21 cellular contexts compared by ENCODE assay signal in genomic region chr2:54512663-54513363, GRCh38. TPM values are rescaled to one million over a fixed set of nuclear protein-coding genes. Genes with fewer than 3 reads are reported as not detected.
DNase-seq lines count a peak whose midpoint lies in the region; ATAC-seq, FAIRE-seq and TF ChIP-seq lines count a peak whose summit lies in the region.
"Had no signal": no experiment of that assay in that cellular context is flagged by ENCODE, and none has a peak within 500 bp of the region (broad histone marks: within the 10 kb centered on the region; RNA-seq: fewer than 3 reads in every experiment).

No MANE protein-coding gene starts in this region.

- no peaks in the 10 kb centered on the region for H3K27me3 ChIP-seq in KMS-11 (ENCODE audit: insufficient read depth, low read depth)
- no peaks in the 10 kb centered on the region for H3K27me3 ChIP-seq in GM12878 (replicated peaks in 1 of 2; ENCODE audit: control insufficient read depth in 2 of 2, insufficient read depth in 2 of 2, low read length in 1 of 2)
- no peaks in the 10 kb centered on the region for H3K27me3 ChIP-seq in neuronal stem cell (ENCODE audit: control insufficient read depth in 3 of 3, insufficient read depth in 3 of 3, low read depth in 1 of 3, low read length in 3 of 3)
- no peaks in the 10 kb centered on the region for H3K27me3 ChIP-seq in suprapubic skin
- H3K27me3 ChIP-seq: foreskin keratinocyte had no signal

- H3K14ac ChIP-seq in neuronal stem cell (ENCODE audit: low read length), result no peak overlapping the region

- BruUV-seq in GM12878 (replicated peaks; lab: Mats Ljungman, UMichigan), result no TSS peak

- H4K8ac ChIP-seq in neuronal stem cell (ENCODE audit: low read depth, low read length), result no peak overlapping the region

- H3K36me3 ChIP-seq in KMS-11 (ENCODE audit: insufficient read depth), result no peaks in the 10 kb centered on the region
- no peaks in the 10 kb centered on the region for H3K36me3 ChIP-seq in GM12878 (ENCODE audit: control insufficient read depth in 2 of 2, insufficient read depth in 2 of 2, low read length in 1 of 2)
- no peaks in the 10 kb centered on the region for H3K36me3 ChIP-seq in neuronal stem cell (replicated peaks in 1 of 2; ENCODE audit: control insufficient read depth in 2 of 2, insufficient read depth in 2 of 2, low read length in 2 of 2)
- H3K36me3 ChIP-seq in suprapubic skin, result no peaks in the 10 kb centered on the region

- H2BK120ac ChIP-seq in neuronal stem cell (ENCODE audit: low read depth, low read length), result no peak overlapping the region

- no peak for TF ChIP-seq CTCF in KMS-11 (conservative IDR thresholded peaks at IDR 0.05; ENCODE audit: low read depth, low read length)
- TF ChIP-seq CTCF in GM12878 (IDR thresholded peaks at IDR 0.05 in 2 of 3, conservative IDR thresholded peaks at IDR 0.05 in 1 of 3; ENCODE audit: control insufficient read depth in 2 of 3, extremely low read depth in 1 of 3, insufficient read depth in 1 of 3, low read depth in 3 of 3, low read length in 3 of 3), result no peak
- no peak for TF ChIP-seq CTCF in suprapubic skin (IDR thresholded peaks at IDR 0.05)

- peak overlapping the region; percentile 62 for H3K18ac ChIP-seq in neuronal stem cell (ENCODE audit: low read length)

- H3K4ac ChIP-seq in neuronal stem cell (ENCODE audit: low read length), result no peak overlapping the region

- peak overlapping the region; percentile 60 for H2BK15ac ChIP-seq in neuronal stem cell (ENCODE audit: low read length)

- H3K4me3 ChIP-seq in KMS-11 (IDR thresholded peaks at IDR 0.05; ENCODE audit: insufficient read depth, low read depth, low read length), result no peak overlapping the region
- no peak overlapping the region for H3K4me3 ChIP-seq in GM12878
- no peak overlapping the region for H3K4me3 ChIP-seq in neuronal stem cell (ENCODE audit: low read length in 2 of 2)
- no peak overlapping the region for H3K4me3 ChIP-seq in suprapubic skin
- H3K4me3 ChIP-seq: mucosa of descending colon, PC-9 had no signal

- H3K79me1 ChIP-seq in neuronal stem cell (ENCODE audit: low read depth, low read length), result peaks cover 2% of the 10 kb centered on the region

- H3K9me3 ChIP-seq in GM12878 (replicated peaks; ENCODE audit: control insufficient read depth, insufficient read depth, low read length), result no peaks in the 10 kb centered on the region
- H3K9me3 ChIP-seq in neuronal stem cell (replicated peaks in 1 of 2; ENCODE audit: control insufficient read depth in 2 of 2, insufficient read depth in 1 of 2, low read depth in 1 of 2, low read length in 2 of 2), result no peaks in the 10 kb centered on the region
- no peaks in the 10 kb centered on the region for H3K9me3 ChIP-seq in suprapubic skin
- H3K9me3 ChIP-seq: mucosa of descending colon had no signal

- peak overlapping the region; percentile 19; the same call in 1 of the 2 replicates for H3K9ac ChIP-seq in KMS-11
- H3K9ac ChIP-seq in GM12878 (ENCODE audit: control insufficient read depth, insufficient read depth, low read length), result no peak overlapping the region
- no peak overlapping the region for H3K9ac ChIP-seq in neuronal stem cell (ENCODE audit: low read depth, low read length, poor library complexity)

- H2AFZ ChIP-seq in KMS-11 (ENCODE audit: low read depth), result peak overlapping the region; percentile 29
- H2AFZ ChIP-seq in GM12878 (ENCODE audit: control insufficient read depth, low read depth, low read length), result no peak overlapping the region
- peak overlapping the region; percentile 51 for H2AFZ ChIP-seq in neuronal stem cell (ENCODE audit: low read length)
- H2AFZ ChIP-seq: PC-9 had no signal

- H2AK5ac ChIP-seq in neuronal stem cell (ENCODE audit: low read depth, low read length), result no peak overlapping the region

- DNase-seq in GM12878 (ENCODE audit: low read depth, low spot score) (no peak), neuronal stem cell (ENCODE audit: low spot score) (no peak), suprapubic skin (ENCODE audit: low spot score in 2 of 2) (no peak), posterior vena cava (ENCODE audit: low spot score) (no peak), putamen (ENCODE audit: low spot score) (no peak)
- DNase-seq: activated CD4-positive, CD25-positive, alpha-beta regulatory T cell; COR-L47; EL; foreskin keratinocyte; left cardiac atrium; mucosa of descending colon; NCI-H187; occipital lobe; PC-9; stimulated activated CD4-positive, alpha-beta T cell treated with anti-CD3 and anti-CD28 coated beads, Interleukin-2, amount 100 ng/mL, for 24 hours; stimulated activated naive CD8-positive, alpha-beta T cell treated with anti-CD3 and anti-CD28 coated beads, Interleukin-15, amount 100 ng/mL, for 72 hours had no signal

- intact Hi-C loops in GM12878 (cut with micrococcal nuclease; ENCODE audit: unreplicated experiment) (no loop called here), posterior vena cava (cut with DNase I) (no loop called here)

- ATAC-seq in GM18511 (IDR thresholded peaks at IDR 0.05; ENCODE audit: unreplicated experiment), result peak; percentile 58
- ATAC-seq in GM12878, result peak; percentile 69
- ATAC-seq: foreskin keratinocyte; left cardiac atrium; mucosa of descending colon; stimulated activated naive CD8-positive, alpha-beta T cell treated with anti-CD3 and anti-CD28 coated beads, Interleukin-15, amount 100 ng/mL, for 72 hours had no signal

- no peak overlapping the region for H2BK5ac ChIP-seq in neuronal stem cell (ENCODE audit: low read length)

- SMC1A ChIA-PET in GM12878 (lab: Charles Lee; ENCODE audit: uncharacterized antibody, unreplicated experiment), result interaction anchor here (1.1 to 2.5 kb wide), 5 partner anchors 8 to 405 kb away, joined by 3 to 9 read pairs (median 3); no protein-coding TSS in a partner anchor

- peaks cover 26% of the 10 kb centered on the region for H3K4me1 ChIP-seq in KMS-11 (ENCODE audit: low read depth, poor library complexity, severe bottlenecking)
- no peaks in the 10 kb centered on the region for H3K4me1 ChIP-seq in GM12878 (ENCODE audit: control insufficient read depth, insufficient read depth, low read length)
- H3K4me1 ChIP-seq in neuronal stem cell (ENCODE audit: control insufficient read depth in 2 of 2, insufficient read depth in 1 of 2, low read depth in 1 of 2, low read length in 2 of 2), result peaks cover 9 to 10% of the 10 kb centered on the region in 2 donors
- H3K4me1 ChIP-seq in suprapubic skin, result peaks cover 21% of the 10 kb centered on the region
- H3K4me1 ChIP-seq: foreskin keratinocyte had no signal

- no peaks in the 10 kb centered on the region for H4K20me1 ChIP-seq in KMS-11 (ENCODE audit: insufficient read depth)
- H4K20me1 ChIP-seq in GM12878 (ENCODE audit: control insufficient read depth, insufficient read depth), result no peaks in the 10 kb centered on the region

- TF ChIP-seq EP300 in GM12878 (IDR thresholded peaks at IDR 0.05; ENCODE audit: borderline replicate concordance in 1 of 2, control insufficient read depth in 1 of 2, low read depth in 2 of 2, low read length in 2 of 2) (no peak), suprapubic skin (IDR thresholded peaks at IDR 0.05) (no peak)

- TF ChIP-seq POLR2A in GM12878 (IDR thresholded peaks at IDR 0.05; ENCODE audit: low read depth, low read length) (no peak), suprapubic skin (IDR thresholded peaks at IDR 0.05) (no peak)

- peak overlapping the region; percentile 70 for H3K27ac ChIP-seq in KMS-11
- no peak overlapping the region for H3K27ac ChIP-seq in GM12878 (ENCODE audit: control insufficient read depth, insufficient read depth)
- H3K27ac ChIP-seq in neuronal stem cell (replicated peaks; ENCODE audit: low read length), result no peak overlapping the region
- H3K27ac ChIP-seq in suprapubic skin, result no peak overlapping the region
- H3K27ac ChIP-seq: epithelial cell of prostate, foreskin keratinocyte, PC-9 had no signal

- WGBS in GM12878 (ENCODE audit: insufficient coverage, insufficient replicate concordance, low lambda C conversion rate, missing lambda C conversion rate), result 49% methylated on average over 4 of the region's 4 CpGs
- no CpG with 5 or more reads among the region's 4 CpGs for WGBS in neuronal stem cell (ENCODE audit: extremely low coverage in 2 of 2, insufficient read length in 2 of 2, insufficient replicate concordance in 1 of 2), 2 donors
- WGBS in suprapubic skin, result 76% methylated on average over 4 of the region's 4 CpGs

- RAD21 ChIA-PET in GM12878 (lab: Charles Lee; ENCODE audit: unreplicated experiment), result interaction anchor here (1.1 to 1.2 kb wide), 2 partner anchors 10 to 12 kb away, joined by 3 to 5 read pairs; no protein-coding TSS in a partner anchor

- no peak overlapping the region for H4K91ac ChIP-seq in neuronal stem cell (ENCODE audit: low read depth, low read length, poor library complexity)

- TF ChIP-seq RAD21 in GM12878 (IDR thresholded peaks at IDR 0.05; ENCODE audit: insufficient read depth, low read depth, low read length), result no peak

- H3K79me2 ChIP-seq in KMS-11 (ENCODE audit: insufficient read depth, low read depth) (no peaks in the 10 kb centered on the region; the same call in 1 of the 2 replicates), GM12878 (ENCODE audit: control insufficient read depth, insufficient read depth, low read length) (no peaks in the 10 kb centered on the region)

- H3K4me2 ChIP-seq in KMS-11 (peak overlapping the region; percentile 69), GM12878 (ENCODE audit: control insufficient read depth, insufficient read depth) (no peak overlapping the region), neuronal stem cell (ENCODE audit: insufficient read depth, low read length, poor library complexity, severe bottlenecking) (no peak overlapping the region)
- H3K4me2 ChIP-seq: PC-9 had no signal

- peak; percentile 75 for FAIRE-seq in GM12878 (lab: Jason Lieb, UNC)
- FAIRE-seq: bronchial epithelial cell, urothelium cell line had no signal

- no peak overlapping the region for H3K23ac ChIP-seq in neuronal stem cell (ENCODE audit: low read depth, low read length, poor library complexity)

- H2BK12ac ChIP-seq in neuronal stem cell (ENCODE audit: low read length), result no peak overlapping the region

- in situ Hi-C loops in GM12878 (cut with MboI), result no loop called here

- POLR2A ChIA-PET in GM12878 (lab: Charles Lee), result no interaction called here

- CTCF ChIA-PET in GM12878 (lab: Yijun Ruan, JAX), result interaction anchor here (0.6 to 2.5 kb wide), 3 partner anchors 9 to 171 kb away, joined by 3 to 18 read pairs (median 8); no protein-coding TSS in a partner anchor

RNA-seq across cellular contexts. Expression of gene SPTBN1, which starts 56.7 kb away (rescaled TPM):
- 354 and 378 TPM in 2 replicates for total RNA-seq in GM12878 (2013; cell fraction: nucleolus; rRNA removed)
- total RNA-seq in GM12878 (2014; rRNA removed), result 98.3 and 104 TPM in 2 replicates
- total RNA-seq in GM12878 (2014; rRNA removed; fragmentation: Illumina TruSeq; extraction: Trizol), result 84.1 and 86.7 TPM in 2 replicates
- 146 and 154 TPM in 2 replicates for total RNA-seq in GM12878 (2021)
- 49.4 TPM for polyA plus RNA-seq in GM12878 (2011; ENCODE audit: low read depth)
- 49.0 and 62.0 TPM in 2 replicates for polyA plus RNA-seq in GM12878 (2011; rRNA removed)
- 32.7 and 41.1 TPM in 2 replicates for polyA plus RNA-seq in GM12878 (2011; cell fraction: cytosol; rRNA removed)
- 180 and 448 TPM in 2 replicates for polyA plus RNA-seq in GM12878 (2011; cell fraction: nucleus; rRNA removed)
- 70.1 and 83.6 TPM in 2 replicates for polyA plus RNA-seq in GM12878 (2012)
- 75.1 and 78.3 TPM in 2 replicates for polyA plus RNA-seq in GM12878 (2014; fragmentation: Illumina TruSeq; extraction: Trizol)
- polyA plus RNA-seq in GM12878 (2014; fragmentation: Nextera tagmentation; extraction: Ambion mirVana), result 10 to 100 TPM; 20.6 to 38.0 TPM
- polyA plus RNA-seq in GM12878 (2014; rRNA removed), result 58.1 and 58.6 TPM in 2 replicates
- 10 to 100 TPM; 78.3 to 79.6 TPM for polyA plus RNA-seq in GM12878 (2016; fragmentation: Nextera tagmentation; extraction: Ambion mirVana)
- polyA minus RNA-seq in GM12878 (2011; rRNA and poly(A)+ RNA removed), result 102 and 125 TPM in 2 replicates
- polyA minus RNA-seq in GM12878 (2011; cell fraction: cytosol; rRNA and poly(A)+ RNA removed), result 44.4 and 54.2 TPM in 2 replicates
- polyA minus RNA-seq in GM12878 (2011; cell fraction: nucleus; rRNA and poly(A)+ RNA removed), result 112 and 202 TPM in 2 replicates
- 27.6 TPM for polyA plus RNA-seq in neuronal stem cell (2013, experiment 1 of 2)
- polyA plus RNA-seq in neuronal stem cell (2013, experiment 2 of 2), result 28.3 TPM
- total RNA-seq in suprapubic skin, result 100 to 1,000 TPM; 173 to 250 (median 203) TPM
- 100 to 1,000 TPM; 329 to 357 TPM for total RNA-seq in posterior vena cava
